ENCODE assay signal across 24 cellular contexts in genomic region chr18:28837100-28837499, GRCh38.
"Had no signal": no experiment of that assay in that cellular context is flagged by ENCODE, and none has a peak within 500 bp of the region (broad histone marks: within the 10 kb centered on the region; RNA-seq: fewer than 3 reads in every experiment).

No MANE protein-coding gene starts in this region.

- FAIRE-seq: colon, TTC549 had no signal

- H3K36me3 ChIP-seq: ascending aorta, SJCRH30 had no signal

- DNase-seq: activated CD4-positive, alpha-beta T cell treated with anti-CD3 and anti-CD28 coated beads, Interleukin-2, amount 10 ng/mL, durations not matched to agents 24 days and 14 days; activated CD4-positive, alpha-beta T cell treated with anti-CD3 and anti-CD28 coated beads, Interleukin-2, amount 50 U/mL, for 4 hours; activated CD8-positive, alpha-beta T cell treated with anti-CD3 and anti-CD28 coated beads for 36 hours; activated gamma-delta T cell; activated naive CD4-positive, alpha-beta T cell treated with Interleukin-2 at 50 U/mL for 16 hours; activated naive CD8-positive, alpha-beta T cell treated with anti-CD3 and anti-CD28 coated beads, Interleukin-2, amount 10 ng/mL, durations not matched to agents 7 days and 5 days; activated T-cell treated with anti-CD3 and anti-CD28 coated beads, Interleukin-2, amount 50 U/mL, for 1 hour; activated T-cell treated with anti-CD3 and anti-CD28 coated beads, Interleukin-2, amount 50 U/mL, for 72 hours; amygdala; NCI-H1092 treated with DMSO at 0.1 percent for 48 hours; NCI-H1417; NCI-H146; NCI-H187; NCI-H2029 treated with DMSO at 0.1 percent for 48 hours; NCI-H2107; NCI-H345; NCI-H524 treated with DMSO at 0.1 percent for 48 hours; SHP77; SJCRH30 had no signal

- H3K4me3 ChIP-seq: ascending aorta, SJCRH30, SK-N-MC had no signal

- ATAC-seq: activated CD8-positive, alpha-beta T cell treated with anti-CD3 and anti-CD28 coated beads for 36 hours; activated T-cell treated with anti-CD3 and anti-CD28 coated beads, Interleukin-2, amount 50 U/mL, for 72 hours; Panc1 had no signal

- H3K27me3 ChIP-seq: ascending aorta, SJCRH30 had no signal
